ENCODE assay signal across 14 cellular contexts in genomic region chr1:56438901-56439551, GRCh38.
DNase-seq lines count a peak whose midpoint lies in the region; ATAC-seq, FAIRE-seq and TF ChIP-seq lines count a peak whose summit lies in the region.
"Had no signal": no experiment of that assay in that cellular context is flagged by ENCODE, and none has a peak within 500 bp of the region (broad histone marks: within the 10 kb centered on the region; RNA-seq: fewer than 3 reads in every experiment).

No MANE protein-coding gene starts in this region.

- intact Hi-C loops in activated CD8-positive, alpha-beta T cell treated with anti-CD3 and anti-CD28 coated beads for 36 hours (cut with micrococcal nuclease), result no loop called here

- TF ChIP-seq POLR2A in H1 (IDR thresholded peaks at IDR 0.05; ENCODE audit: control extremely low read depth in 1 of 2, low read depth in 2 of 2, low read length in 2 of 2), result no peak

- 0 out of 2 replicates have a peak overlapping the region, but pooled peaks have one; percentile 54 for H2BK15ac ChIP-seq in H1 (ENCODE audit: low read length)

- H3K4ac ChIP-seq in H1 (replicated peaks; ENCODE audit: insufficient read length, low read depth, low read length), result no peak overlapping the region

- peaks cover 4% of the 10 kb centered on the region for H3K9me3 ChIP-seq in WERI-Rb-1 (ENCODE audit: severe bottlenecking)
- no peaks in the 10 kb centered on the region for H3K9me3 ChIP-seq in H1 (ENCODE audit: insufficient read depth in 2 of 2, low read depth in 1 of 2, low read length in 1 of 2)
- no peaks in the 10 kb centered on the region for H3K9me3 ChIP-seq in right atrium auricular region
- no peaks in the 10 kb centered on the region for H3K9me3 ChIP-seq in neural progenitor cell (ENCODE audit: low read depth)

- H3K27me3 ChIP-seq in WERI-Rb-1 (ENCODE audit: insufficient read depth, low read depth, severe bottlenecking) (no peaks in the 10 kb centered on the region), H1 (replicated peaks in 1 of 4; ENCODE audit: control insufficient read depth in 3 of 4, extremely low read depth in 1 of 4, insufficient read depth in 3 of 4, low read length in 3 of 4) (no peaks in the 10 kb centered on the region; a peak in 2 of 7 replicates), right atrium auricular region (no peaks in the 10 kb centered on the region), neural progenitor cell (no peaks in the 10 kb centered on the region)

- no peaks in the 10 kb centered on the region for H3K79me1 ChIP-seq in H1 (ENCODE audit: low read depth, low read length)

- TF ChIP-seq EP300 in H1 (IDR thresholded peaks at IDR 0.05; ENCODE audit: borderline replicate concordance in 1 of 2, low read depth in 2 of 2, low read length in 2 of 2), result no peak

- H3K56ac ChIP-seq in H1 (replicated peaks; ENCODE audit: insufficient read length, low read depth, low read length), result no peak overlapping the region

- FAIRE-seq in H1 (lab: Jason Lieb, UNC), result no peak

- WGBS in H1 (ENCODE audit: extremely low coverage in 1 of 2, insufficient coverage in 1 of 2, insufficient read length in 1 of 2, insufficient replicate concordance in 2 of 2, low coverage in 1 of 2, low lambda C conversion rate in 2 of 2, missing lambda C conversion rate in 1 of 2), 2 experiments, result 96% methylated on average over 4 of the region's 4 CpGs; no CpG with 5 or more reads in 1 of the 2 experiments

- H3K4me1 Mint-ChIP-seq in neural progenitor cell, result peaks cover 77% of the 10 kb centered on the region
- H3K4me1 Mint-ChIP-seq in activated CD8-positive, alpha-beta T cell treated with anti-CD3 and anti-CD28 coated beads for 36 hours (ENCODE audit: low read depth), result no peaks in the 10 kb centered on the region

- H4K91ac ChIP-seq in H1 (replicated peaks; ENCODE audit: insufficient read length, low read length), result peak overlapping the region; percentile 20

- no peak for TF ChIP-seq CTCF in WERI-Rb-1 (IDR thresholded peaks at IDR 0.05; ENCODE audit: low read depth, low read length)
- TF ChIP-seq CTCF in H1 (IDR thresholded peaks at IDR 0.05; ENCODE audit: control extremely low read depth in 1 of 3, insufficient read depth in 1 of 3, low read depth in 1 of 3, low read length in 3 of 3), result no peak
- no peak for TF ChIP-seq CTCF in right atrium auricular region (IDR thresholded peaks at IDR 0.05)
- no peak for TF ChIP-seq CTCF in neural progenitor cell (IDR thresholded peaks at IDR 0.05)
- no peak for TF ChIP-seq CTCF in activated CD8-positive, alpha-beta T cell treated with anti-CD3 and anti-CD28 coated beads for 36 hours (IDR thresholded peaks at IDR 0.05)

- POLR2A ChIA-PET in H1 (lab: Charles Lee; ENCODE audit: partially characterized antibody), result interaction anchor here (1.3 kb wide), 1 partner anchor 9 kb away, joined by 4 read pairs; no protein-coding TSS in a partner anchor
- POLR2A ChIA-PET in activated CD8-positive, alpha-beta T cell treated with anti-CD3 and anti-CD28 coated beads for 36 hours (lab: Charles Lee), result no interaction called here

- H2AK5ac ChIP-seq in H1 (ENCODE audit: low read depth, low read length), result peak overlapping the region; percentile 77; the same call in 1 of the 2 replicates

- H2AFZ ChIP-seq in H1 (ENCODE audit: low read length) (no peak overlapping the region), neural progenitor cell (replicated peaks) (no peak overlapping the region)

- H3K79me2 ChIP-seq in H1 (ENCODE audit: control insufficient read depth in 1 of 2, insufficient read depth in 2 of 2, low read length in 2 of 2), result no peaks in the 10 kb centered on the region
- H3K79me2 ChIP-seq in neural progenitor cell (ENCODE audit: low read depth), result no peaks in the 10 kb centered on the region

- no peaks in the 10 kb centered on the region for H3K23me2 ChIP-seq in H1 (ENCODE audit: low read depth, low read length)

- H3K4me1 ChIP-seq in H1 (replicated peaks in 1 of 4; ENCODE audit: control insufficient read depth in 3 of 4, insufficient read depth in 4 of 4, low read length in 3 of 4), result peaks cover 15 to 24% (median 21%) of the 10 kb centered on the region in 4 experiments
- peaks cover 0 to 34% of the 10 kb centered on the region in 2 donors for H3K4me1 ChIP-seq in right atrium auricular region
- peaks cover 67% of the 10 kb centered on the region for H3K4me1 ChIP-seq in neural progenitor cell

- H3K23ac ChIP-seq in H1 (ENCODE audit: insufficient read length), result no peak overlapping the region

- no peak for ATAC-seq in activated CD8-positive, alpha-beta T cell treated with anti-CD3 and anti-CD28 coated beads for 36 hours
- ATAC-seq in GM21786 (IDR thresholded peaks at IDR 0.05; ENCODE audit: unreplicated experiment) (no peak), HG03139 (IDR thresholded peaks at IDR 0.05; ENCODE audit: unreplicated experiment) (no peak)

- CTCF ChIA-PET in H1 (lab: Charles Lee; ENCODE audit: partially characterized antibody), result interaction anchor here (3.4 kb wide), 1 partner anchor 10 kb away, joined by 21 read pairs; no protein-coding TSS in a partner anchor
- CTCF ChIA-PET in activated CD8-positive, alpha-beta T cell treated with anti-CD3 and anti-CD28 coated beads for 36 hours (lab: Charles Lee), result no interaction called here

- peak overlapping the region; percentile 30 for H2BK120ac ChIP-seq in H1 (replicated peaks; ENCODE audit: low read depth, low read length)

- H2BK20ac ChIP-seq in H1 (ENCODE audit: low read length), result 0 out of 2 replicates have a peak overlapping the region, but pooled peaks have one; percentile 40

- no peak overlapping the region for H4K8ac ChIP-seq in H1 (ENCODE audit: extremely low read depth, insufficient read depth, low read length)

- no peaks in the 10 kb centered on the region for H3K36me3 Mint-ChIP-seq in neural progenitor cell
- H3K36me3 Mint-ChIP-seq in activated CD8-positive, alpha-beta T cell treated with anti-CD3 and anti-CD28 coated beads for 36 hours (ENCODE audit: low read depth), result no peaks in the 10 kb centered on the region

- DNase-seq in WERI-Rb-1, result peak; percentile 29
- no peak for DNase-seq in H1 (ENCODE audit: low read depth in 1 of 2, low spot score in 2 of 2)
- DNase-seq in right atrium auricular region (ENCODE audit: low spot score), result no peak
- DNase-seq in neural progenitor cell (ENCODE audit: low spot score), result no peak
- no peak for DNase-seq in activated CD8-positive, alpha-beta T cell treated with anti-CD3 and anti-CD28 coated beads for 36 hours
- no peak for DNase-seq in GM19238 (ENCODE audit: insufficient read length, low spot score)
- DNase-seq: C1 segment of cervical spinal cord, H9, NCI-H187 treated with DMSO at 0.1 percent for 48 hours, NCI-H510A, NCI-H774 had no signal

- H3K18ac ChIP-seq in H1 (ENCODE audit: extremely low read depth, low read length), result peak overlapping the region; percentile 4; the same call in 1 of the 2 replicates

- no peak overlapping the region for H4K5ac ChIP-seq in H1 (ENCODE audit: insufficient read length, low read depth, low read length)

- H3F3A ChIP-seq in neural progenitor cell (ENCODE audit: low read depth), result peaks cover 47% of the 10 kb centered on the region

- H3K27ac ChIP-seq in WERI-Rb-1 (no peak overlapping the region), H1 (ENCODE audit: low read depth, low read length) (no peak overlapping the region), right atrium auricular region (peak overlapping the region; percentile 56 to 72), neural progenitor cell (no peak overlapping the region)
- H3K27ac ChIP-seq: SK-N-MC had no signal

- no peak for TF ChIP-seq RAD21 in H1 (IDR thresholded peaks at IDR 0.05 in 1 of 2, conservative IDR thresholded peaks at IDR 0.05 in 1 of 2; ENCODE audit: low read depth in 2 of 2, low read length in 2 of 2)

- no peak overlapping the region for H3K9ac ChIP-seq in H1 (replicated peaks in 1 of 4; ENCODE audit: extremely low read depth in 1 of 4, low read depth in 3 of 4, low read length in 3 of 4)
- H3K9ac ChIP-seq in neural progenitor cell, result no peak overlapping the region

- H3K4me2 ChIP-seq in H1 (ENCODE audit: insufficient read depth in 1 of 2, low read depth in 2 of 2, low read length in 2 of 2) (no peak overlapping the region), neural progenitor cell (peak overlapping the region; percentile 40)

- H2BK5ac ChIP-seq in H1 (ENCODE audit: low read depth, low read length), result no peak overlapping the region

- H2BK12ac ChIP-seq in H1 (ENCODE audit: low read depth, low read length), result peak overlapping the region; percentile 35; the same call in 1 of the 2 replicates

- H3K4me3 Mint-ChIP-seq in neural progenitor cell, result no peak overlapping the region
- H3K4me3 Mint-ChIP-seq in activated CD8-positive, alpha-beta T cell treated with anti-CD3 and anti-CD28 coated beads for 36 hours, result no peak overlapping the region
- H3K4me3 Mint-ChIP-seq: H9 had no signal

- H3K27ac Mint-ChIP-seq in neural progenitor cell, result peak overlapping the region; percentile 38
- H3K27ac Mint-ChIP-seq in activated CD8-positive, alpha-beta T cell treated with anti-CD3 and anti-CD28 coated beads for 36 hours, result no peak overlapping the region
- H3K27ac Mint-ChIP-seq: H9 had no signal

- H3K4me3 ChIP-seq in WERI-Rb-1 (ENCODE audit: low read depth, low read length) (no peak overlapping the region), H1 (ENCODE audit: extremely low read depth in 1 of 4, insufficient read depth in 2 of 4, low read depth in 3 of 4, low read length in 4 of 4) (no peak overlapping the region), right atrium auricular region (no peak overlapping the region), neural progenitor cell (no peak overlapping the region)
- H3K4me3 ChIP-seq: SK-N-MC had no signal

- no peak overlapping the region for H3K14ac ChIP-seq in H1 (ENCODE audit: insufficient read length)

- H3K9me3 Mint-ChIP-seq in neural progenitor cell, result no peaks in the 10 kb centered on the region
- H3K9me3 Mint-ChIP-seq in activated CD8-positive, alpha-beta T cell treated with anti-CD3 and anti-CD28 coated beads for 36 hours, result no peaks in the 10 kb centered on the region
- H3K9me3 Mint-ChIP-seq: H9 had no signal

- H4K20me1 ChIP-seq in H1 (replicated peaks in 1 of 2; ENCODE audit: control insufficient read depth in 1 of 2, insufficient read depth in 2 of 2, low read length in 2 of 2) (no peaks in the 10 kb centered on the region), neural progenitor cell (ENCODE audit: low read depth) (peaks cover 5% of the 10 kb centered on the region)

- H3K27me3 Mint-ChIP-seq in neural progenitor cell (ENCODE audit: insufficient read depth, low read depth), result no peaks in the 10 kb centered on the region
- H3K27me3 Mint-ChIP-seq in activated CD8-positive, alpha-beta T cell treated with anti-CD3 and anti-CD28 coated beads for 36 hours, result no peaks in the 10 kb centered on the region

- no peaks in the 10 kb centered on the region for H3K36me3 ChIP-seq in WERI-Rb-1
- no peaks in the 10 kb centered on the region for H3K36me3 ChIP-seq in H1 (ENCODE audit: control insufficient read depth in 2 of 4, insufficient read depth in 4 of 4, low read length in 3 of 4)
- no peaks in the 10 kb centered on the region for H3K36me3 ChIP-seq in right atrium auricular region
- no peaks in the 10 kb centered on the region for H3K36me3 ChIP-seq in neural progenitor cell

TF ChIP-seq in H1, 55 proteins besides CTCF, POLR2A, EP300 and RAD21 (continues in another document):
- TF ChIP-seq CHD2 (IDR thresholded peaks at IDR 0.05; ENCODE audit: low read length) (no peak), SP4 (IDR thresholded peaks at IDR 0.05; ENCODE audit: low read length) (no peak), RBBP5 (IDR thresholded peaks at IDR 0.05; ENCODE audit: borderline replicate concordance, low read depth, low read length) (no peak), JUND (IDR thresholded peaks at IDR 0.05; ENCODE audit: low read length) (no peak)

Comparison
In these comparisons a context has a peak if more than half of its experiments do, and no peak if none do; other contexts are left out.
1. H3K27ac ChIP-seq: peak in right atrium auricular region (2 of 2); none in WERI-Rb-1 (single experiment), H1 (single experiment) and neural progenitor cell (single experiment).